8 cellular contexts compared by ENCODE assay signal in the genomic region with DNA sequence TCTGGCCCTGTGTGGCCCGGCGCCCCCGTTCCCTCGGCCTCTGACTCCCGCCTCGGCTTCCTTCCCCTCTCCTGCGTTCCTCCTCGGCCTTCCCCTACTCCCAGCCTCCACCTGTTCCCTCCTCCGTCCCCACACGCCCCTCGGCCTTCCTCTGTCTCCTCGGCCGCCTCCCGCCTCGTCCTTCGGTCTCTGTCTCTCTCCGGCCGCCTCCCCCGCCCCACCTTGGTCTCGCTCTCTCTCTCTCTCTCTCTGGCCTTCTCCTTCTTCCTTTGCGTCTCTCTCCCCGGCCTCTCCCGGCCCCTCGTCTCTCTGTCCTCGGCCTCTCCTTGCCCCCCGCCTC. TPM values are rescaled to one million over a fixed set of nuclear protein-coding genes. Genes with fewer than 3 reads are reported as not detected.
DNase-seq lines count a peak whose midpoint lies in the region; ATAC-seq and TF ChIP-seq lines count a peak whose summit lies in the region.

No MANE protein-coding gene starts in this region.

- peak in 3 of 10 experiments; percentile 10 to 37 (median 16) for DNase-seq in CD4-positive, alpha-beta T cell
- peak; percentile 58 for DNase-seq in KBM-7
- no peak for DNase-seq in memory B cell (ENCODE audit: low spot score in 2 of 2)
- no peak for DNase-seq in head of caudate nucleus
- DNase-seq in D341Med (ENCODE audit: low spot score), result no peak

- CTCF ChIA-PET in CD4-positive, alpha-beta T cell (lab: Charles Lee), result no interaction called here

- no peaks in the 10 kb centered on the region for H3K9me3 ChIP-seq in CD4-positive, alpha-beta T cell (ENCODE audit: control insufficient read depth, low read length)

- peaks cover 36% of the 10 kb centered on the region for H3K4me1 Mint-ChIP-seq in CD4-positive, alpha-beta T cell (ENCODE audit: low read depth)
- H3K4me1 Mint-ChIP-seq in brain, result peaks cover 56% of the 10 kb centered on the region
- peaks cover 13% of the 10 kb centered on the region for H3K4me1 Mint-ChIP-seq in memory B cell

- H3K9me3 Mint-ChIP-seq in CD4-positive, alpha-beta T cell, result no peaks in the 10 kb centered on the region
- H3K9me3 Mint-ChIP-seq in brain (no peaks in the 10 kb centered on the region), memory B cell (no peaks in the 10 kb centered on the region)

- H3K36me3 Mint-ChIP-seq in CD4-positive, alpha-beta T cell (ENCODE audit: low read depth), result peaks cover 33% of the 10 kb centered on the region
- H3K36me3 Mint-ChIP-seq in brain (peaks cover 29% of the 10 kb centered on the region), memory B cell (peaks cover 8% of the 10 kb centered on the region)

- POLR2A ChIA-PET in CD4-positive, alpha-beta T cell (lab: Charles Lee), result interaction anchor here (0.8 to 2.3 kb wide), 8 partner anchors 45 to 728 kb away, joined by 3 to 21 read pairs (median 8); partner anchors contain the start of genes COX19, GPR146 and SUN1

- peak overlapping the region; percentile 67 for H3K27ac ChIP-seq in CD4-positive, alpha-beta T cell (ENCODE audit: low read depth, low read length)

- ATAC-seq in CD4-positive, alpha-beta T cell (ENCODE audit: poor library complexity), result no peak
- ATAC-seq in GM19455 (IDR thresholded peaks at IDR 0.05; ENCODE audit: unreplicated experiment), result peak; percentile 30
- ATAC-seq in memory B cell (ENCODE audit: low read depth), result peak; percentile 4
- ATAC-seq in HG02970 (IDR thresholded peaks at IDR 0.05; ENCODE audit: low FRiP score, unreplicated experiment), result no peak

- H3K27me3 ChIP-seq in CD4-positive, alpha-beta T cell (ENCODE audit: control insufficient read depth, insufficient read depth, low read length), result no peaks in the 10 kb centered on the region

- peak overlapping the region; percentile 91 for H3K4me3 Mint-ChIP-seq in CD4-positive, alpha-beta T cell
- H3K4me3 Mint-ChIP-seq in brain (peak overlapping the region; percentile 86 to 96 (median 92)), memory B cell (peak overlapping the region; percentile 99)

- H3K27me3 Mint-ChIP-seq in CD4-positive, alpha-beta T cell, result no peaks in the 10 kb centered on the region
- peaks cover 7% of the 10 kb centered on the region for H3K27me3 Mint-ChIP-seq in brain
- H3K27me3 Mint-ChIP-seq in memory B cell, result no peaks in the 10 kb centered on the region

- intact Hi-C loops in CD4-positive, alpha-beta T cell (cut with DNase I, micrococcal nuclease), result loop anchor here (5.0 to 10.0 kb wide), 7 partner anchors 62 to 1968 kb away; partner anchors contain the start of genes DNAAF5 (in 1 of the 2), GNA12 (in 1 of the 2) and PRKAR1B (in 1 of the 2)
- intact Hi-C loops in head of caudate nucleus (cut with DNase I), result loop anchor here (10.0 kb wide), 2 partner anchors 92 to 552 kb away; no protein-coding TSS in a partner anchor

- in situ Hi-C loops in KBM-7 (cut with MboI; ENCODE audit: low pct_unique_long_range_greater_than_20kb, low sequenced_read_pairs), result no loop called here

- TF ChIP-seq CTCF in CD4-positive, alpha-beta T cell (IDR thresholded peaks at IDR 0.05), result no peak
- no peak for TF ChIP-seq CTCF in brain (conservative IDR thresholded peaks at IDR 0.05)

- H3K27ac Mint-ChIP-seq in CD4-positive, alpha-beta T cell, result peak overlapping the region; percentile 84
- H3K27ac Mint-ChIP-seq in brain, result peak overlapping the region; percentile 69 to 98 (median 90)
- H3K27ac Mint-ChIP-seq in memory B cell, result peak overlapping the region; percentile 99

RNA-seq across cellular contexts. Expression of gene GET4, which starts 0.6 kb away (rescaled TPM):
- total RNA-seq in CD4-positive, alpha-beta T cell, result 10 to 100 TPM; 84.4 to 96.4 TPM
- 37.7 TPM for polyA plus RNA-seq in brain (ENCODE audit: insufficient read depth, low read depth, low replicate concordance)

RNA-seq across cellular contexts. Expression of gene SUN1, which starts 44.7 kb away (rescaled TPM):
- 100 to 1,000 TPM; 104 to 108 TPM for total RNA-seq in CD4-positive, alpha-beta T cell
- polyA plus RNA-seq in brain (ENCODE audit: insufficient read depth, low read depth, low replicate concordance), result 128 TPM

Comparison
In these comparisons a context has a peak if more than half of its experiments do, and no peak if none do; other contexts are left out.
1. ATAC-seq: peak in GM19455 (single experiment) and memory B cell (single experiment); none in CD4-positive, alpha-beta T cell (single experiment) and HG02970 (single experiment).
2. Peak in every context shown above with its lines, with median percentiles within 50 percentile points of each other: H3K27ac Mint-ChIP-seq and H3K4me3 Mint-ChIP-seq.